13 cellular contexts compared by ENCODE assay signal in the genomic region with DNA sequence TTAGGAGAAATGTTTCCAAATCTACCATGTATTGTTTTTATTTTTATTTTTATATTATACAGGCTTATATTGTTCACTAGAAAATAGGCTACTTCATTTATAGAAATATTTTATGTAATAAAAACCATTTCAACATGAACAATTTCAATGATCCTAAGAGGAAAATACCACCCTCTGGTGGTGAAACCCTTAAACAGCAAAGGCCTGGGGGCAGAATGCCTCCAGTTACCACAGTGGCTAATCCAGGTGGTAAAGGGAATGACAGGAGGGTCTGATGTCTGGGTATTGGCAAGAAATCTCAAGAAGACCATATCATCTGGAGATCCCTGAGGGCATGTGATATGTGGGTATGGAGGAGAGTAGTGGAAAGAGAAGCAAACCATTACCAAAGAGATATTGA. TPM values are rescaled to one million over a fixed set of nuclear protein-coding genes. Genes with fewer than 3 reads are reported as not detected.
DNase-seq lines count a peak whose midpoint lies in the region; ATAC-seq and TF ChIP-seq lines count a peak whose summit lies in the region.
"Had no signal": no experiment of that assay in that cellular context is flagged by ENCODE, and none has a peak within 500 bp of the region (broad histone marks: within the 10 kb centered on the region; RNA-seq: fewer than 3 reads in every experiment).

No MANE protein-coding gene starts in this region.

- H3K4me1 ChIP-seq in left ventricle myocardium inferior (peaks cover 5% of the 10 kb centered on the region), urinary bladder (ENCODE audit: insufficient read depth) (no peaks in the 10 kb centered on the region)

- CTCF ChIA-PET in T-cell (lab: Charles Lee) = interaction anchor here in 1 of 2 donors (0.7 to 1.1 kb wide), 2 partner anchors 26 to 668 kb away, joined by 3 to 4 read pairs; no protein-coding TSS in a partner anchor

- POLR2A ChIA-PET in T-cell (lab: Charles Lee) = no interaction called here

- H3K36me3 Mint-ChIP-seq in glutamatergic neuron (ENCODE audit: unreplicated experiment) (no peaks in the 10 kb centered on the region), T-cell (no peaks in the 10 kb centered on the region)
- H3K36me3 Mint-ChIP-seq: CD4-positive, CD25-positive, alpha-beta regulatory T cell had no signal

- H3K9me3 ChIP-seq in left ventricle myocardium inferior (replicated peaks) = no peaks in the 10 kb centered on the region

- H3K27me3 Mint-ChIP-seq in glutamatergic neuron (ENCODE audit: unreplicated experiment) (no peaks in the 10 kb centered on the region), T-cell (no peaks in the 10 kb centered on the region)
- H3K27me3 Mint-ChIP-seq: CD4-positive, CD25-positive, alpha-beta regulatory T cell had no signal

- no peak for DNase-seq in left ventricle myocardium inferior
- DNase-seq in left ventricle myocardium superior = no peak
- DNase-seq in RPMI7951 (ENCODE audit: low read depth) = peak; percentile 35
- DNase-seq in glutamatergic neuron = no peak
- DNase-seq in NCI-H2196 treated with DMSO at 0.1 percent for 48 hours (lab: John Stamatoyannopoulos, UW; ENCODE audit: unreplicated experiment) = no peak
- DNase-seq in T-cell = no peak
- DNase-seq: amygdala; CD4-positive, CD25-positive, alpha-beta regulatory T cell; MG63; nucleus accumbens; Right ventricle myocardium superior had no signal

- ATAC-seq in left ventricle myocardium superior (no peak), HG03378 (IDR thresholded peaks at IDR 0.05; ENCODE audit: unreplicated experiment) (no peak), T-cell (replicated peaks in 1 of 4) (no peak)

- H3K27ac Mint-ChIP-seq in glutamatergic neuron (ENCODE audit: unreplicated experiment) (no peak overlapping the region), T-cell (no peak overlapping the region)
- H3K27ac Mint-ChIP-seq: CD4-positive, CD25-positive, alpha-beta regulatory T cell had no signal

- TF ChIP-seq CTCF in left ventricle myocardium inferior (IDR thresholded peaks at IDR 0.05; ENCODE audit: borderline replicate concordance) (peak; percentile 35), glutamatergic neuron (IDR thresholded peaks at IDR 0.05; ENCODE audit: partially characterized antibody, unreplicated experiment) (peak; percentile 64)

- H3K36me3 ChIP-seq in left ventricle myocardium inferior (no peaks in the 10 kb centered on the region), urinary bladder (ENCODE audit: insufficient read depth) (no peaks in the 10 kb centered on the region)
- H3K36me3 ChIP-seq: MG63 had no signal

- intact Hi-C loops in left ventricle myocardium inferior (cut with micrococcal nuclease) = no loop called here
- intact Hi-C loops in left ventricle myocardium superior (cut with micrococcal nuclease) = no loop called here

- H3K4me1 Mint-ChIP-seq in glutamatergic neuron (ENCODE audit: low read depth, unreplicated experiment) = no peaks in the 10 kb centered on the region
- H3K4me1 Mint-ChIP-seq in T-cell = peaks cover 2 to 6% (median 5%) of the 10 kb centered on the region in 3 donors

- H3K4me3 ChIP-seq in left ventricle myocardium inferior (no peak overlapping the region), urinary bladder (ENCODE audit: low read depth, low read length) (no peak overlapping the region)
- H3K4me3 ChIP-seq: MG63 had no signal

- H3K27me3 ChIP-seq in left ventricle myocardium inferior (ENCODE audit: low read depth) = no peaks in the 10 kb centered on the region
- H3K27me3 ChIP-seq: MG63 had no signal

- H3K27ac ChIP-seq in left ventricle myocardium inferior (replicated peaks) (no peak overlapping the region), urinary bladder (ENCODE audit: low read depth) (peak overlapping the region; percentile 7)

- H3K9me3 Mint-ChIP-seq in glutamatergic neuron (ENCODE audit: unreplicated experiment) = no peaks in the 10 kb centered on the region
- no peaks in the 10 kb centered on the region for H3K9me3 Mint-ChIP-seq in T-cell

- H3K4me3 Mint-ChIP-seq in glutamatergic neuron (ENCODE audit: unreplicated experiment) (no peak overlapping the region), T-cell (no peak overlapping the region)
- H3K4me3 Mint-ChIP-seq: CD4-positive, CD25-positive, alpha-beta regulatory T cell had no signal

RNA-seq across cellular contexts. Expression of gene MACC1, which starts 19.3 kb away (rescaled TPM):
- total RNA-seq in left ventricle myocardium inferior = 0.03 TPM
- total RNA-seq in left ventricle myocardium superior = 0.05 TPM
- 0.24 and 0.39 TPM in 2 replicates for total RNA-seq in RPMI7951 (2014; rRNA removed; shearing (Covaris generic))
- total RNA-seq in glutamatergic neuron (ENCODE audit: unreplicated experiment) = 0.29 TPM
- total RNA-seq in urinary bladder = 7.1 TPM
- 0.32 TPM for polyA plus RNA-seq in urinary bladder
- total RNA-seq in T-cell = under 1 TPM; 0.19 to 0.50 (median 0.39) TPM
